2 cellular contexts compared by ENCODE assay signal in genomic region chr3:194093822-194094221, GRCh38.
TF ChIP-seq lines count a peak whose summit lies in the region.

No MANE protein-coding gene starts in this region.

TF ChIP-seq in HepG2, 621 proteins besides CTCF, POLR2A, EP300 and RAD21:
- TF ChIP-seq ZNF331 (CRISPR knock-in tag; IDR thresholded peaks at IDR 0.05), result peak; percentile 57; the same call in 1 of the 2 replicates
- no peak for TF ChIP-seq ZMYM4 (CRISPR knock-in tag; IDR thresholded peaks at IDR 0.05)
- no peak for TF ChIP-seq BRF2 (CRISPR knock-in tag; IDR thresholded peaks at IDR 0.05)

TF ChIP-seq in H1, 55 proteins besides CTCF, POLR2A, EP300 and RAD21:
- TF ChIP-seq GTF2F1 (IDR thresholded peaks at IDR 0.05; ENCODE audit: borderline replicate concordance, low read depth, low read length) (no peak), CHD2 (IDR thresholded peaks at IDR 0.05; ENCODE audit: low read length) (no peak), SP4 (IDR thresholded peaks at IDR 0.05; ENCODE audit: low read length) (no peak), CBX5 (IDR thresholded peaks at IDR 0.05; ENCODE audit: low read depth, low read length) (no peak), TEAD4 (IDR thresholded peaks at IDR 0.05; ENCODE audit: low read depth, low read length) (no peak), MAX (IDR thresholded peaks at IDR 0.05) (no peak), KDM5A (IDR thresholded peaks at IDR 0.05; ENCODE audit: low read length) (no peak), KDM4A (IDR thresholded peaks at IDR 0.05; ENCODE audit: low read depth, low read length, severe bottlenecking) (no peak)
